ENCODE assay signal across 14 cellular contexts in genomic region chr11:44527476-44527875, GRCh38. TPM values are rescaled to one million over a fixed set of nuclear protein-coding genes. Genes with fewer than 3 reads are reported as not detected.
DNase-seq lines count a peak whose midpoint lies in the region; ATAC-seq and TF ChIP-seq lines count a peak whose summit lies in the region.
"Had no signal": no experiment of that assay in that cellular context is flagged by ENCODE, and none has a peak within 500 bp of the region (broad histone marks: within the 10 kb centered on the region; RNA-seq: fewer than 3 reads in every experiment).

No MANE protein-coding gene starts in this region.

- H3K4me3 ChIP-seq in GM23338 (no peak overlapping the region), neuronal stem cell (ENCODE audit: low read length in 2 of 2) (no peak overlapping the region)
- H3K4me3 ChIP-seq: SK-N-MC had no signal

- H3K27me3 ChIP-seq in GM23338 (ENCODE audit: insufficient read depth): no peaks in the 10 kb centered on the region
- peaks cover 0 to 29% (median 0%) of the 10 kb centered on the region in 3 experiments for H3K27me3 ChIP-seq in neuronal stem cell (ENCODE audit: control insufficient read depth in 3 of 3, insufficient read depth in 3 of 3, low read depth in 1 of 3, low read length in 3 of 3)

- TF ChIP-seq CTCF in GM23338 (conservative IDR thresholded peaks at IDR 0.05; ENCODE audit: low read depth in 2 of 2): no peak

- no peak overlapping the region for H3K4ac ChIP-seq in neuronal stem cell (ENCODE audit: low read length)

- no peak overlapping the region for H3K14ac ChIP-seq in neuronal stem cell (ENCODE audit: low read length)

- H3K36me3 Mint-ChIP-seq in activated naive CD4-positive, alpha-beta T cell treated with anti-CD3 and anti-CD28 coated beads, Interleukin-2, amount 50 U/mL, for 24 hours: no peaks in the 10 kb centered on the region
- no peaks in the 10 kb centered on the region for H3K36me3 Mint-ChIP-seq in GM23338 (ENCODE audit: low read depth)
- H3K36me3 Mint-ChIP-seq in activated T-helper 17 cell treated with anti-CD3 and anti-CD28 coated beads, Interleukin-2, amount 50 U/mL, for 72 hours (ENCODE audit: low read depth): no peaks in the 10 kb centered on the region

- H2BK120ac ChIP-seq in neuronal stem cell (ENCODE audit: low read depth, low read length): no peak overlapping the region

- H3K4me3 Mint-ChIP-seq in activated naive CD4-positive, alpha-beta T cell treated with anti-CD3 and anti-CD28 coated beads, Interleukin-2, amount 50 U/mL, for 24 hours: no peak overlapping the region
- no peak overlapping the region for H3K4me3 Mint-ChIP-seq in GM23338
- H3K4me3 Mint-ChIP-seq in activated T-helper 17 cell treated with anti-CD3 and anti-CD28 coated beads, Interleukin-2, amount 50 U/mL, for 72 hours: no peak overlapping the region
- H3K4me3 Mint-ChIP-seq: CD4-positive, alpha-beta T cell had no signal

- H2BK5ac ChIP-seq in neuronal stem cell (ENCODE audit: low read length): no peak overlapping the region

- H2BK15ac ChIP-seq in neuronal stem cell (ENCODE audit: low read length): no peak overlapping the region

- H3K79me1 ChIP-seq in neuronal stem cell (ENCODE audit: low read depth, low read length): no peaks in the 10 kb centered on the region

- WGBS in neuronal stem cell (ENCODE audit: extremely low coverage in 2 of 2, insufficient read length in 2 of 2, insufficient replicate concordance in 1 of 2), 2 donors: no CpG with 5 or more reads among the region's 10 CpGs

- no peak overlapping the region for H3K23ac ChIP-seq in neuronal stem cell (ENCODE audit: low read depth, low read length, poor library complexity)

- H3K27ac ChIP-seq in GM23338 (ENCODE audit: low read depth) (no peak overlapping the region), neuronal stem cell (replicated peaks; ENCODE audit: low read length) (no peak overlapping the region)
- H3K27ac ChIP-seq: HL-60, SK-N-MC had no signal

- no peaks in the 10 kb centered on the region for H3F3A ChIP-seq in GM23338 (replicated peaks; ENCODE audit: low read depth)

- H3K79me2 ChIP-seq in GM23338 (replicated peaks; ENCODE audit: insufficient read depth): no peaks in the 10 kb centered on the region

- H3K4me1 Mint-ChIP-seq in activated naive CD4-positive, alpha-beta T cell treated with anti-CD3 and anti-CD28 coated beads, Interleukin-2, amount 50 U/mL, for 24 hours: peaks cover 11% of the 10 kb centered on the region
- H3K4me1 Mint-ChIP-seq in GM23338: peaks cover 33% of the 10 kb centered on the region
- H3K4me1 Mint-ChIP-seq in activated T-helper 17 cell treated with anti-CD3 and anti-CD28 coated beads, Interleukin-2, amount 50 U/mL, for 72 hours: peaks cover 18% of the 10 kb centered on the region

- H2AK5ac ChIP-seq in neuronal stem cell (ENCODE audit: low read depth, low read length): no peak overlapping the region

- no peaks in the 10 kb centered on the region for H4K20me1 ChIP-seq in GM23338 (replicated peaks; ENCODE audit: insufficient read depth)

- DNase-seq in activated naive CD4-positive, alpha-beta T cell (lab: John Stamatoyannopoulos, UW): no peak
- DNase-seq in GM23338 (ENCODE audit: low spot score) (no peak), neuronal stem cell (ENCODE audit: low spot score) (no peak), NCI-H1694 treated with DMSO at 0.1 percent for 48 hours (lab: John Stamatoyannopoulos, UW) (no peak), medulla oblongata (ENCODE audit: extremely low spot score) (no peak), NCI-H146 treated with DMSO at 0.1 percent for 48 hours (lab: John Stamatoyannopoulos, UW; ENCODE audit: unreplicated experiment) (no peak)
- DNase-seq: CD4-positive, alpha-beta T cell; HCEC 1CT; NCI-H2029 treated with DMSO at 0.1 percent for 48 hours; NCI-H510A treated with DMSO at 0.1 percent for 48 hours had no signal

- no peak overlapping the region; the same call in 1 of the 2 replicates for H2AFZ ChIP-seq in GM23338
- peak overlapping the region; percentile 38 for H2AFZ ChIP-seq in neuronal stem cell (ENCODE audit: low read length)

- H4K91ac ChIP-seq in neuronal stem cell (ENCODE audit: low read depth, low read length, poor library complexity): no peak overlapping the region

- peaks cover 4% of the 10 kb centered on the region; the same call in 1 of the 2 replicates for H3K4me1 ChIP-seq in GM23338 (ENCODE audit: insufficient read depth)
- peaks cover 0 to 18% of the 10 kb centered on the region in 2 donors for H3K4me1 ChIP-seq in neuronal stem cell (ENCODE audit: control insufficient read depth in 2 of 2, insufficient read depth in 1 of 2, low read depth in 1 of 2, low read length in 2 of 2)

- H3K4me2 ChIP-seq in GM23338: no peak overlapping the region
- no peak overlapping the region for H3K4me2 ChIP-seq in neuronal stem cell (ENCODE audit: insufficient read depth, low read length, poor library complexity, severe bottlenecking)

- no peaks in the 10 kb centered on the region for H3K9me2 ChIP-seq in GM23338 (ENCODE audit: insufficient read depth)

- no peak overlapping the region for H4K8ac ChIP-seq in neuronal stem cell (ENCODE audit: low read depth, low read length)

- H3K18ac ChIP-seq in neuronal stem cell (ENCODE audit: low read length): peak overlapping the region; percentile 2

- no peak for ATAC-seq in GM23338
- ATAC-seq in activated T-helper 17 cell treated with anti-CD3 and anti-CD28 coated beads, Interleukin-2, amount 50 U/mL, for 72 hours (replicated peaks): no peak

- no peaks in the 10 kb centered on the region for H3K27me3 Mint-ChIP-seq in activated naive CD4-positive, alpha-beta T cell treated with anti-CD3 and anti-CD28 coated beads, Interleukin-2, amount 50 U/mL, for 24 hours
- H3K27me3 Mint-ChIP-seq in GM23338 (ENCODE audit: insufficient read depth, low read depth, poor library complexity): peaks cover 27% of the 10 kb centered on the region
- peaks cover 7% of the 10 kb centered on the region for H3K27me3 Mint-ChIP-seq in activated T-helper 17 cell treated with anti-CD3 and anti-CD28 coated beads, Interleukin-2, amount 50 U/mL, for 72 hours

- H3K9ac ChIP-seq in neuronal stem cell (ENCODE audit: low read depth, low read length, poor library complexity): no peak overlapping the region

- H2BK12ac ChIP-seq in neuronal stem cell (ENCODE audit: low read length): no peak overlapping the region

- H3K27ac Mint-ChIP-seq in activated naive CD4-positive, alpha-beta T cell treated with anti-CD3 and anti-CD28 coated beads, Interleukin-2, amount 50 U/mL, for 24 hours: peak overlapping the region; percentile 74
- 0 out of 2 replicates have a peak overlapping the region, but pooled peaks have one; percentile 72 for H3K27ac Mint-ChIP-seq in GM23338
- H3K27ac Mint-ChIP-seq in activated T-helper 17 cell treated with anti-CD3 and anti-CD28 coated beads, Interleukin-2, amount 50 U/mL, for 72 hours: peak overlapping the region; percentile 36
- H3K27ac Mint-ChIP-seq: CD4-positive, alpha-beta T cell had no signal

- no peaks in the 10 kb centered on the region for H3K9me3 Mint-ChIP-seq in activated naive CD4-positive, alpha-beta T cell treated with anti-CD3 and anti-CD28 coated beads, Interleukin-2, amount 50 U/mL, for 24 hours
- no peaks in the 10 kb centered on the region for H3K9me3 Mint-ChIP-seq in GM23338
- no peaks in the 10 kb centered on the region for H3K9me3 Mint-ChIP-seq in activated T-helper 17 cell treated with anti-CD3 and anti-CD28 coated beads, Interleukin-2, amount 50 U/mL, for 72 hours
- H3K9me3 Mint-ChIP-seq: CD4-positive, alpha-beta T cell had no signal

- no peaks in the 10 kb centered on the region for H3K9me3 ChIP-seq in neuronal stem cell (replicated peaks in 1 of 2; ENCODE audit: control insufficient read depth in 2 of 2, insufficient read depth in 1 of 2, low read depth in 1 of 2, low read length in 2 of 2)

- H3K36me3 ChIP-seq in GM23338 (ENCODE audit: insufficient read depth): no peaks in the 10 kb centered on the region
- no peaks in the 10 kb centered on the region for H3K36me3 ChIP-seq in neuronal stem cell (replicated peaks in 1 of 2; ENCODE audit: control insufficient read depth in 2 of 2, insufficient read depth in 2 of 2, low read length in 2 of 2)

TF ChIP-seq in GM23338, 12 proteins besides CTCF, POLR2A, EP300 and RAD21 (continues in another document):
- TF ChIP-seq NANOG (IDR thresholded peaks at IDR 0.05; ENCODE audit: borderline replicate concordance) (no peak), ETS1 (IDR thresholded peaks at IDR 0.05) (no peak), STAT1 (IDR thresholded peaks at IDR 0.05; ENCODE audit: unreplicated experiment) (no peak), ZNF114 (CRISPR knock-in tag; IDR thresholded peaks at IDR 0.05) (no peak)

RNA-seq across cellular contexts. Expression of gene CD82, which starts 38.0 kb away (rescaled TPM):
- 4.9 and 9.6 TPM in 2 replicates for total RNA-seq in GM23338 (2014; rRNA removed; shearing (Covaris generic))
- polyA plus RNA-seq in GM23338 (2016; fragmentation: Nextera tagmentation; extraction: Ambion mirVana): 4.4 and 5.5 TPM in 2 replicates
- 100 to 1,000 TPM; 147 to 620 TPM for total RNA-seq in activated T-helper 17 cell treated with anti-CD3 and anti-CD28 coated beads, Interleukin-2, amount 50 U/mL, for 72 hours
- 51.9 TPM for polyA plus RNA-seq in neuronal stem cell (2013, experiment 1 of 2)
- 51.1 TPM for polyA plus RNA-seq in neuronal stem cell (2013, experiment 2 of 2)

Comparison
In these comparisons a context has a peak if more than half of its experiments do, and no peak if none do; other contexts are left out.
1. RNA of gene CD82, which starts 38.0 kb away (total RNA-seq): 147 to 620 TPM in activated T-helper 17 cell treated with anti-CD3 and anti-CD28 coated beads, Interleukin-2, amount 50 U/mL, for 72 hours; 4.9 to 9.6 TPM in GM23338; every median in the first group is over 10 times any median in the second.
2. Peak in every context shown above with its lines, with median percentiles within 50 percentile points of each other: H3K27ac Mint-ChIP-seq.